In genomic region chr3:47899495-47900108, GRCh38 we compare ENCODE assay signal across 24 cellular contexts.
DNase-seq lines count a peak whose midpoint lies in the region; ATAC-seq, FAIRE-seq and TF ChIP-seq lines count a peak whose summit lies in the region.
"Had no signal": no experiment of that assay in that cellular context is flagged by ENCODE, and none has a peak within 500 bp of the region (broad histone marks: within the 10 kb centered on the region; RNA-seq: fewer than 3 reads in every experiment).

No MANE protein-coding gene starts in this region.

- peaks cover 65% of the 10 kb centered on the region for H3K79me2 ChIP-seq in SK-N-SH (ENCODE audit: insufficient read depth)
- no peaks in the 10 kb centered on the region for H3K79me2 ChIP-seq in K562 (ENCODE audit: control insufficient read depth, insufficient read depth, low read length)

- no peak for TF ChIP-seq POLR2A in K562 (conservative IDR thresholded peaks at IDR 0.05)

- H4K20me1 ChIP-seq in SK-N-SH (ENCODE audit: insufficient read depth) (no peaks in the 10 kb centered on the region), K562 (replicated peaks; ENCODE audit: control insufficient read depth, insufficient read depth, low read length) (no peaks in the 10 kb centered on the region)

- H3K9me2 ChIP-seq in SK-N-SH = no peaks in the 10 kb centered on the region

- no peak overlapping the region for H2AFZ ChIP-seq in SK-N-SH (ENCODE audit: low read depth)
- no peak overlapping the region for H2AFZ ChIP-seq in K562 (ENCODE audit: low read depth, low read length)

- H3K36me3 ChIP-seq in SK-N-SH (replicated peaks in 1 of 2; ENCODE audit: control insufficient read depth in 1 of 2, insufficient read depth in 2 of 2, low read length in 1 of 2) = peaks cover 0 to 34% of the 10 kb centered on the region in 2 experiments
- peaks cover 19% of the 10 kb centered on the region; the same call in 1 of the 3 replicates for H3K36me3 ChIP-seq in K562 (ENCODE audit: control insufficient read depth, insufficient read depth, low read length)
- H3K36me3 ChIP-seq: WERI-Rb-1 had no signal

- CTCF ChIA-PET in SK-N-SH (lab: Yijun Ruan, JAX) = no interaction called here
- CTCF ChIA-PET in K562 (lab: Yijun Ruan, JAX; ENCODE audit: low intra/inter-chr PET ratio) = no interaction called here

- TF ChIP-seq RAD21 in SK-N-SH (IDR thresholded peaks at IDR 0.05; ENCODE audit: low read length) = no peak
- no peak for TF ChIP-seq RAD21 in K562 (CRISPR knock-in tag; conservative IDR thresholded peaks at IDR 0.05 in 1 of 2, IDR thresholded peaks at IDR 0.05 in 1 of 2)

- BruUV-seq in K562 (replicated peaks; lab: Mats Ljungman, UMichigan) = no TSS peak

- no peaks in the 10 kb centered on the region for H3F3A ChIP-seq in SK-N-SH (replicated peaks; ENCODE audit: insufficient read depth)

- TF ChIP-seq CTCF in SK-N-SH (IDR thresholded peaks at IDR 0.05) (no peak), K562 (IDR thresholded peaks at IDR 0.05 in 2 of 3, conservative IDR thresholded peaks at IDR 0.05 in 1 of 3; ENCODE audit: insufficient read depth in 2 of 3, low read depth in 1 of 3, low read length in 3 of 3) (no peak), retinal pigment epithelial cell (conservative IDR thresholded peaks at IDR 0.05; ENCODE audit: low read depth, low read length) (no peak)

- DNase-seq in SK-N-SH = peak; percentile 24
- no peak for DNase-seq in K562 (ENCODE audit: extremely low read depth in 1 of 4, low spot score in 3 of 4)
- DNase-seq in left ventricle myocardium superior = no peak
- DNase-seq in retinal pigment epithelial cell (ENCODE audit: low read depth) = peak; percentile 46
- DNase-seq in NCI-H446 treated with DMSO at 0.1 percent for 48 hours (lab: John Stamatoyannopoulos, UW) = no peak
- no peak for DNase-seq in activated CD4-positive, alpha-beta T cell treated with anti-CD3 and anti-CD28 coated beads, Interleukin-2, amount 50 U/mL, for 4 hours
- DNase-seq: 8988T; activated CD4-positive, alpha-beta T cell treated with anti-CD3 and anti-CD28 coated beads, Interleukin-2, amount 10 ng/mL, durations not matched to agents 24 days and 14 days; activated CD8-positive, alpha-beta memory T cell treated with anti-CD3 and anti-CD28 coated beads, Interleukin-2, amount 10 ng/mL, durations not matched to agents 7 days and 5 days; activated naive CD4-positive, alpha-beta T cell treated with anti-CD3 and anti-CD28 coated beads for 36 hours; activated T-cell treated with anti-CD3 and anti-CD28 coated beads, Interleukin-2, amount 50 U/mL, for 72 hours; CD8-positive, alpha-beta T cell; cerebellar nuclear complex; effector CD4-positive, alpha-beta T cell; erythroblast; gastrocnemius medialis; hypothalamus; NCI-H1436; NCI-H2171; NCI-H524; transverse colon; WERI-Rb-1 had no signal

- WGBS in SK-N-SH (ENCODE audit: low lambda C conversion rate) = 96% methylated on average over 3 of the region's 3 CpGs
- WGBS in K562 (ENCODE audit: insufficient coverage, low coverage, missing lambda C conversion rate) = 100% methylated on average over 3 of the region's 3 CpGs

- H3K9me1 ChIP-seq in K562 (ENCODE audit: control insufficient read depth, insufficient read depth, low read length) = no peaks in the 10 kb centered on the region

- H3K9ac ChIP-seq in SK-N-SH (no peak overlapping the region), K562 (ENCODE audit: insufficient read depth in 1 of 2, low read depth in 2 of 2, low read length in 2 of 2) (no peak overlapping the region)

- no peaks in the 10 kb centered on the region for H3K27me3 ChIP-seq in SK-N-SH (ENCODE audit: insufficient read depth)
- no peaks in the 10 kb centered on the region for H3K27me3 ChIP-seq in K562 (ENCODE audit: control insufficient read depth in 2 of 2, insufficient read depth in 2 of 2, low read length in 2 of 2)
- H3K27me3 ChIP-seq: gastrocnemius medialis, transverse colon had no signal

- ATAC-seq in SK-N-SH treated with all-trans-retinoic acid at 6 μM for 48 hours = no peak; the same call in 2 of the 3 replicates
- no peak for ATAC-seq in K562
- peak; percentile 62 for ATAC-seq in left ventricle myocardium superior
- ATAC-seq in HG03139 (IDR thresholded peaks at IDR 0.05; ENCODE audit: unreplicated experiment) = no peak
- ATAC-seq: activated CD8-positive, alpha-beta memory T cell treated with anti-CD3 and anti-CD28 coated beads, Interleukin-2, amount 10 ng/mL, durations not matched to agents 7 days and 5 days; activated T-cell treated with anti-CD3 and anti-CD28 coated beads, Interleukin-2, amount 50 U/mL, for 72 hours; CD8-positive, alpha-beta T cell; gastrocnemius medialis had no signal

- H3K9me3 ChIP-seq in SK-N-SH = no peaks in the 10 kb centered on the region
- no peaks in the 10 kb centered on the region for H3K9me3 ChIP-seq in K562 (replicated peaks; ENCODE audit: control insufficient read depth, insufficient read depth, low read depth, low read length)
- H3K9me3 ChIP-seq: gastrocnemius medialis, transverse colon had no signal

- no peak overlapping the region for H3K4me3 ChIP-seq in SK-N-SH (ENCODE audit: low read depth in 2 of 2, low read length in 1 of 2)
- no peak overlapping the region for H3K4me3 ChIP-seq in K562
- H3K4me3 ChIP-seq in retinal pigment epithelial cell (ENCODE audit: low read length) = no peak overlapping the region
- H3K4me3 ChIP-seq: gastrocnemius medialis, transverse colon had no signal

- FAIRE-seq in K562 (lab: Jason Lieb, UNC) = no peak

- in situ Hi-C loops in K562 (cut with MboI) = no loop called here

- intact Hi-C loops in K562 (cut with micrococcal nuclease) = no loop called here
- intact Hi-C loops in left ventricle myocardium superior (cut with micrococcal nuclease) = no loop called here

- H3K4me1 ChIP-seq in SK-N-SH (ENCODE audit: control insufficient read depth in 1 of 2, insufficient read depth in 2 of 2, low read depth in 1 of 2, low read length in 1 of 2) (no peaks in the 10 kb centered on the region; a peak in 2 of 4 replicates), K562 (replicated peaks in 1 of 2; ENCODE audit: control insufficient read depth in 2 of 2, insufficient read depth in 2 of 2, low read length in 2 of 2) (no peaks in the 10 kb centered on the region)
- H3K4me1 ChIP-seq: transverse colon had no signal

- H3K27ac ChIP-seq in SK-N-SH (ENCODE audit: low read depth in 2 of 2, low read length in 1 of 2) (no peak overlapping the region), K562 (ENCODE audit: extremely low read depth, low read depth, low read length) (no peak overlapping the region)
- H3K27ac ChIP-seq: transverse colon, WERI-Rb-1 had no signal

- TF ChIP-seq EP300 in SK-N-SH (IDR thresholded peaks at IDR 0.05; ENCODE audit: borderline replicate concordance in 1 of 2, low read depth in 1 of 2, low read length in 1 of 2) (no peak), K562 (IDR thresholded peaks at IDR 0.05; ENCODE audit: low read length) (no peak)

- POLR2A ChIA-PET in SK-N-SH (lab: Yijun Ruan, JAX) (no interaction called here), K562 (lab: Yijun Ruan, JAX) (no interaction called here)

- H3K4me2 ChIP-seq in SK-N-SH (no peak overlapping the region), K562 (ENCODE audit: insufficient read depth, low read length) (no peak overlapping the region)

TF ChIP-seq in SK-N-SH, 30 proteins besides CTCF, POLR2A, EP300 and RAD21 (continues in another document):
- no peak for TF ChIP-seq ZBTB33 (IDR thresholded peaks at IDR 0.05; ENCODE audit: borderline replicate concordance, low read depth)

TF ChIP-seq in SK-N-SH treated with all-trans-retinoic acid at 6 μM for 48 hours, 23 proteins besides CTCF, POLR2A, EP300 and RAD21:
- no peak for TF ChIP-seq PATZ1 (CRISPR knock-in tag; IDR thresholded peaks at IDR 0.05; ENCODE audit: borderline replicate concordance)

TF ChIP-seq in K562, 482 proteins besides CTCF, POLR2A, EP300 and RAD21:
- no peak for TF ChIP-seq GABPB1 (CRISPR knock-in tag; IDR thresholded peaks at IDR 0.05)
- TF ChIP-seq RFX1 (IDR thresholded peaks at IDR 0.05) = peak; percentile 41; the same call in 1 of the 2 replicates
TF ChIP-seq in K562: peak in this region for 1.

Comparison
In these comparisons a context has a peak if more than half of its experiments do, and no peak if none do; other contexts are left out.
1. DNase-seq: peak in SK-N-SH (single experiment) and retinal pigment epithelial cell (single experiment); none in K562 (0 of 4), left ventricle myocardium superior (single experiment), NCI-H446 treated with DMSO at 0.1 percent for 48 hours (single experiment) and activated CD4-positive, alpha-beta T cell treated with anti-CD3 and anti-CD28 coated beads, Interleukin-2, amount 50 U/mL, for 4 hours (0 of 2).